23 cellular contexts compared by ENCODE assay signal in the genomic region with DNA sequence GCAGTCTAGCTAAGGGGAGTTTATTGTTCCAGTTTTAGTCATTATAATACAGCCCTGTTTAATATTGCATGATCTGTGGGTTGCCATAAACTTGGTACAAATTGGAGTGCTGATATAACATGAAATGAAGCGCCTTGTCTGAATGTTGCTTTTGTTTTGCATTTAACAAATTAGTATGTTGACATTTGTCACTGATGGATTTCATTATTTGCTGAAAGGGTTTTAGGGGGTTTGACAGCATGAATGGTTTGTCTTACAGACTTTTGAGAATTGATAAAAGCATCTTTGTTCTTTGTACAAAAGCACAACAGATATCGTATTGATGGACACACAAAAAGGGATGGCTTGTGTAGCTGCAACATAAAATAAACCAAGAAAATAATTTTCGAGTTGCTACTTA.
DNase-seq lines count a peak whose midpoint lies in the region; ATAC-seq and TF ChIP-seq lines count a peak whose summit lies in the region.
"Had no signal": no experiment of that assay in that cellular context is flagged by ENCODE, and none has a peak within 500 bp of the region (broad histone marks: within the 10 kb centered on the region; RNA-seq: fewer than 3 reads in every experiment).

No MANE protein-coding gene starts in this region.

- no peak for ATAC-seq in HG02938 (IDR thresholded peaks at IDR 0.05; ENCODE audit: unreplicated experiment)
- ATAC-seq: heart right ventricle, left lobe of liver, mucosa of descending colon had no signal

- peaks cover 2% of the 10 kb centered on the region for H3K27me3 Mint-ChIP-seq in glutamatergic neuron (ENCODE audit: unreplicated experiment)
- H3K27me3 Mint-ChIP-seq in progenitor cell of endocrine pancreas, result no peaks in the 10 kb centered on the region
- H3K27me3 Mint-ChIP-seq: activated B cell treated with CpG ODN at 0.5 μM for 24 hours; IgD-negative memory B cell; stimulated activated naive CD8-positive, alpha-beta T cell treated with anti-CD3 and anti-CD28 coated beads, Interleukin-15, Interleukin-2, amounts not matched to agents 100 ng/mL and 50 ng/mL, for 24 hours had no signal

- TF ChIP-seq CTCF in AG10803 (conservative IDR thresholded peaks at IDR 0.05; ENCODE audit: low read length) (no peak), glutamatergic neuron (IDR thresholded peaks at IDR 0.05; ENCODE audit: partially characterized antibody, unreplicated experiment) (no peak), progenitor cell of endocrine pancreas (IDR thresholded peaks at IDR 0.05; ENCODE audit: unreplicated experiment) (no peak)

- H3K36me3 Mint-ChIP-seq in glutamatergic neuron (ENCODE audit: unreplicated experiment) (no peaks in the 10 kb centered on the region), progenitor cell of endocrine pancreas (ENCODE audit: insufficient read depth) (peaks cover 1% of the 10 kb centered on the region)
- H3K36me3 Mint-ChIP-seq: activated naive CD8-positive, alpha-beta T cell treated with anti-CD3 and anti-CD28 coated beads, Interleukin-2, amount 10 ng/mL, durations not matched to agents 7 days and 5 days; IgD-negative memory B cell had no signal

- H3K4me3 Mint-ChIP-seq in glutamatergic neuron (ENCODE audit: unreplicated experiment) (no peak overlapping the region), progenitor cell of endocrine pancreas (ENCODE audit: low read depth) (no peak overlapping the region)
- H3K4me3 Mint-ChIP-seq: activated B cell treated with CpG ODN at 0.5 μM for 24 hours; activated naive CD8-positive, alpha-beta T cell treated with anti-CD3 and anti-CD28 coated beads, Interleukin-2, amount 10 ng/mL, durations not matched to agents 7 days and 5 days; IgD-negative memory B cell; stimulated activated naive CD8-positive, alpha-beta T cell treated with anti-CD3 and anti-CD28 coated beads, Interleukin-15, Interleukin-2, amounts not matched to agents 100 ng/mL and 50 ng/mL, for 24 hours had no signal

- peaks cover 5% of the 10 kb centered on the region for H3K9me3 Mint-ChIP-seq in glutamatergic neuron (ENCODE audit: unreplicated experiment)
- no peaks in the 10 kb centered on the region for H3K9me3 Mint-ChIP-seq in progenitor cell of endocrine pancreas (ENCODE audit: low read depth)
- H3K9me3 Mint-ChIP-seq: activated B cell treated with CpG ODN at 0.5 μM for 24 hours; activated naive CD8-positive, alpha-beta T cell treated with anti-CD3 and anti-CD28 coated beads, Interleukin-2, amount 10 ng/mL, durations not matched to agents 7 days and 5 days; IgD-negative memory B cell; stimulated activated naive CD8-positive, alpha-beta T cell treated with anti-CD3 and anti-CD28 coated beads, Interleukin-15, Interleukin-2, amounts not matched to agents 100 ng/mL and 50 ng/mL, for 24 hours had no signal

- peak overlapping the region; percentile 44 for H3K27ac Mint-ChIP-seq in glutamatergic neuron (ENCODE audit: unreplicated experiment)
- H3K27ac Mint-ChIP-seq in progenitor cell of endocrine pancreas, result peak overlapping the region; percentile 19
- H3K27ac Mint-ChIP-seq: activated B cell treated with CpG ODN at 0.5 μM for 24 hours; activated naive CD8-positive, alpha-beta T cell treated with anti-CD3 and anti-CD28 coated beads, Interleukin-2, amount 10 ng/mL, durations not matched to agents 7 days and 5 days; IgD-negative memory B cell; stimulated activated naive CD8-positive, alpha-beta T cell treated with anti-CD3 and anti-CD28 coated beads, Interleukin-15, Interleukin-2, amounts not matched to agents 100 ng/mL and 50 ng/mL, for 24 hours had no signal

- H3K4me3 ChIP-seq in AG10803 (ENCODE audit: low read length), result peak overlapping the region; percentile 12
- H3K4me3 ChIP-seq: heart right ventricle, mucosa of descending colon, upper lobe of left lung had no signal

- DNase-seq in AG10803 (ENCODE audit: low read depth), result no peak
- peak; percentile 29 for DNase-seq in RPMI7951 (ENCODE audit: low read depth)
- no peak for DNase-seq in glutamatergic neuron
- DNase-seq in progenitor cell of endocrine pancreas (ENCODE audit: low spot score, unreplicated experiment), result no peak
- no peak for DNase-seq in activated naive CD4-positive, alpha-beta T cell treated with Interleukin-2 at 50 U/mL for 16 hours
- no peak for DNase-seq in HPDE6-E6E7 (ENCODE audit: extremely low spot score)
- DNase-seq in AG08395 (ENCODE audit: low spot score), result no peak
- DNase-seq: ACHN; activated B cell treated with CpG ODN at 0.5 μM for 24 hours; activated CD4-positive, alpha-beta T cell treated with anti-CD3 and anti-CD28 coated beads, Interleukin-2, amount 50 U/mL, for 48 hours; activated CD8-positive, alpha-beta memory T cell treated with anti-CD3 and anti-CD28 coated beads, Interleukin-2, amount 50 U/mL, for 48 hours; activated naive CD8-positive, alpha-beta T cell treated with anti-CD3 and anti-CD28 coated beads, Interleukin-2, amount 10 ng/mL, durations not matched to agents 7 days and 5 days; brain microvascular endothelial cell; GOT3; mucosa of descending colon; NCI-H524; stimulated activated CD4-positive, alpha-beta T cell treated with anti-CD3 and anti-CD28 coated beads, Interleukin-4, amount 100 ng/mL, for 24 hours; upper lobe of left lung had no signal

- H3K4me1 Mint-ChIP-seq in glutamatergic neuron (ENCODE audit: low read depth, unreplicated experiment), result peaks cover 38% of the 10 kb centered on the region
- peaks cover 67% of the 10 kb centered on the region for H3K4me1 Mint-ChIP-seq in progenitor cell of endocrine pancreas (ENCODE audit: low read depth)
- H3K4me1 Mint-ChIP-seq: activated B cell treated with CpG ODN at 0.5 μM for 24 hours had no signal
